In genomic region chr22:40183029-40183581, GRCh38 we compare ENCODE assay signal across 1 cellular context.
A peak's percentile ranks its signal among the peaks of the same experiment; 100 is the strongest.
TF ChIP-seq lines count a peak whose summit lies in the region.

No MANE protein-coding gene starts in this region.

TF ChIP-seq in HEK293, 187 proteins besides CTCF, POLR2A, EP300 and RAD21 (continued from another document):
- TF ChIP-seq ZNF580 (tag by site-specific recombination; IDR thresholded peaks at IDR 0.05) (no peak), ZNF280C (tag by site-specific recombination; IDR thresholded peaks at IDR 0.05) (no peak), SP7 (tag by site-specific recombination; IDR thresholded peaks at IDR 0.05) (no peak), ZNF324 (tag by site-specific recombination; IDR thresholded peaks at IDR 0.05) (no peak), ZBTB1 (tag by site-specific recombination; IDR thresholded peaks at IDR 0.05) (no peak), ZNF514 (tag by site-specific recombination; IDR thresholded peaks at IDR 0.05) (no peak), TRIM28 (IDR thresholded peaks at IDR 0.05; ENCODE audit: borderline replicate concordance, low read length) (peak; percentile 54; the same call in 1 of the 2 replicates), ZNF174 (tag by site-specific recombination; IDR thresholded peaks at IDR 0.05) (no peak), MZF1 (tag by site-specific recombination; IDR thresholded peaks at IDR 0.05; ENCODE audit: borderline replicate concordance) (peak; percentile 53; the same call in 1 of the 2 replicates), ZNF140 (tag by site-specific recombination; IDR thresholded peaks at IDR 0.05) (no peak), ZNF155 (tag by site-specific recombination; IDR thresholded peaks at IDR 0.05) (no peak), ZNF692 (tag by site-specific recombination; IDR thresholded peaks at IDR 0.05) (no peak), ZNF423 (tag by site-specific recombination; IDR thresholded peaks at IDR 0.05) (no peak), ZNF394 (tag by site-specific recombination; IDR thresholded peaks at IDR 0.05; ENCODE audit: borderline replicate concordance) (no peak; the same call in 1 of the 2 replicates), ZSCAN4 (tag by site-specific recombination; IDR thresholded peaks at IDR 0.05) (no peak), ZNF513 (tag by site-specific recombination; IDR thresholded peaks at IDR 0.05) (no peak), ZEB2 (tag by site-specific recombination; IDR thresholded peaks at IDR 0.05) (0 out of 2 replicates have a peak, but pooled peaks have one; percentile 17), INSM2 (tag by site-specific recombination; IDR thresholded peaks at IDR 0.05) (no peak), ZBTB17 (tag by site-specific recombination; IDR thresholded peaks at IDR 0.05) (peak; percentile 86), BCL11B (tag by site-specific recombination; IDR thresholded peaks at IDR 0.05; ENCODE audit: low read depth) (no peak), ZFP37 (tag by site-specific recombination; IDR thresholded peaks at IDR 0.05) (no peak), ELK4 (IDR thresholded peaks at IDR 0.05; ENCODE audit: borderline replicate concordance, low read depth, low read length) (no peak), FEZF1 (tag by site-specific recombination; IDR thresholded peaks at IDR 0.05) (no peak)
TF ChIP-seq in HEK293: peak in this region for 5.
